ENCODE assay signal across 21 cellular contexts in genomic region chr9:91867740-91868139, GRCh38.
"Had no signal": no experiment of that assay in that cellular context is flagged by ENCODE, and none has a peak within 500 bp of the region (broad histone marks: within the 10 kb centered on the region; RNA-seq: fewer than 3 reads in every experiment).

No MANE protein-coding gene starts in this region.

- H3K4me3 Mint-ChIP-seq: effector memory CD8-positive, alpha-beta T cell; naive thymus-derived CD8-positive, alpha-beta T cell; stimulated activated effector memory CD8-positive, alpha-beta T cell treated with anti-CD3 and anti-CD28 coated beads, Interleukin-12 subunit alpha, Interleukin-12 subunit beta, amount 100 ng/mL, for 72 hours had no signal

- H3K4me1 ChIP-seq: gastrocnemius medialis, heart right ventricle, pancreas, psoas muscle, tibial artery, upper lobe of left lung had no signal

- H3K9me3 Mint-ChIP-seq: effector memory CD8-positive, alpha-beta T cell; naive thymus-derived CD8-positive, alpha-beta T cell; stimulated activated effector memory CD8-positive, alpha-beta T cell treated with anti-CD3 and anti-CD28 coated beads, Interleukin-12 subunit alpha, Interleukin-12 subunit beta, amount 100 ng/mL, for 72 hours had no signal

- ATAC-seq: effector memory CD8-positive, alpha-beta T cell; gastrocnemius medialis; heart right ventricle; left lobe of liver; mucosa of descending colon; naive thymus-derived CD8-positive, alpha-beta T cell; pancreas; psoas muscle; stimulated activated effector memory CD8-positive, alpha-beta T cell treated with anti-CD3 and anti-CD28 coated beads, Interleukin-12 subunit alpha, Interleukin-12 subunit beta, amount 100 ng/mL, for 72 hours; stimulated activated naive CD8-positive, alpha-beta T cell treated with anti-CD3 and anti-CD28 coated beads, Interleukin-15, Interleukin-2, amounts not matched to agents 100 U/mL and 50 U/mL, for 24 hours had no signal

- DNase-seq: effector memory CD8-positive, alpha-beta T cell; esophagus squamous epithelium; gastrocnemius medialis; heart right ventricle; islet precursor cell; mammary epithelial cell; mucosa of descending colon; naive thymus-derived CD8-positive, alpha-beta T cell; occipital lobe; pancreas; psoas muscle; retina; small intestine; stimulated activated CD4-positive, alpha-beta T cell treated with anti-CD3 and anti-CD28 coated beads, Interleukin-4, amount 100 ng/mL, for 1 hour; stimulated activated CD8-positive, alpha-beta memory T cell treated with anti-CD3 and anti-CD28 coated beads, Interleukin-4, amount 100 ng/mL, for 48 hours; stimulated activated naive CD8-positive, alpha-beta T cell treated with anti-CD3 and anti-CD28 coated beads, Interleukin-15, Interleukin-2, amounts not matched to agents 100 U/mL and 50 U/mL, for 24 hours; tibial artery; upper lobe of left lung; uterus had no signal

- H3K36me3 Mint-ChIP-seq: naive thymus-derived CD8-positive, alpha-beta T cell; stimulated activated effector memory CD8-positive, alpha-beta T cell treated with anti-CD3 and anti-CD28 coated beads, Interleukin-12 subunit alpha, Interleukin-12 subunit beta, amount 100 ng/mL, for 72 hours had no signal

- H3K9me3 ChIP-seq: esophagus squamous epithelium, gastrocnemius medialis, heart right ventricle, mucosa of descending colon, pancreas, psoas muscle, tibial artery, upper lobe of left lung, uterus had no signal

- H3K27ac Mint-ChIP-seq: effector memory CD8-positive, alpha-beta T cell; naive thymus-derived CD8-positive, alpha-beta T cell; stimulated activated effector memory CD8-positive, alpha-beta T cell treated with anti-CD3 and anti-CD28 coated beads, Interleukin-12 subunit alpha, Interleukin-12 subunit beta, amount 100 ng/mL, for 72 hours had no signal

- H3K4me3 ChIP-seq: esophagus squamous epithelium, gastrocnemius medialis, heart right ventricle, mucosa of descending colon, pancreas, psoas muscle, tibial artery, upper lobe of left lung, uterus had no signal

- H3K27ac ChIP-seq: gastrocnemius medialis, heart right ventricle, pancreas, psoas muscle, tibial artery, upper lobe of left lung, uterus had no signal

- H3K27me3 ChIP-seq: gastrocnemius medialis, pancreas, tibial artery, upper lobe of left lung, uterus had no signal

- H3K36me3 ChIP-seq: esophagus squamous epithelium, gastrocnemius medialis, heart right ventricle, pancreas, tibial artery, upper lobe of left lung, uterus had no signal
